In the genomic region with DNA sequence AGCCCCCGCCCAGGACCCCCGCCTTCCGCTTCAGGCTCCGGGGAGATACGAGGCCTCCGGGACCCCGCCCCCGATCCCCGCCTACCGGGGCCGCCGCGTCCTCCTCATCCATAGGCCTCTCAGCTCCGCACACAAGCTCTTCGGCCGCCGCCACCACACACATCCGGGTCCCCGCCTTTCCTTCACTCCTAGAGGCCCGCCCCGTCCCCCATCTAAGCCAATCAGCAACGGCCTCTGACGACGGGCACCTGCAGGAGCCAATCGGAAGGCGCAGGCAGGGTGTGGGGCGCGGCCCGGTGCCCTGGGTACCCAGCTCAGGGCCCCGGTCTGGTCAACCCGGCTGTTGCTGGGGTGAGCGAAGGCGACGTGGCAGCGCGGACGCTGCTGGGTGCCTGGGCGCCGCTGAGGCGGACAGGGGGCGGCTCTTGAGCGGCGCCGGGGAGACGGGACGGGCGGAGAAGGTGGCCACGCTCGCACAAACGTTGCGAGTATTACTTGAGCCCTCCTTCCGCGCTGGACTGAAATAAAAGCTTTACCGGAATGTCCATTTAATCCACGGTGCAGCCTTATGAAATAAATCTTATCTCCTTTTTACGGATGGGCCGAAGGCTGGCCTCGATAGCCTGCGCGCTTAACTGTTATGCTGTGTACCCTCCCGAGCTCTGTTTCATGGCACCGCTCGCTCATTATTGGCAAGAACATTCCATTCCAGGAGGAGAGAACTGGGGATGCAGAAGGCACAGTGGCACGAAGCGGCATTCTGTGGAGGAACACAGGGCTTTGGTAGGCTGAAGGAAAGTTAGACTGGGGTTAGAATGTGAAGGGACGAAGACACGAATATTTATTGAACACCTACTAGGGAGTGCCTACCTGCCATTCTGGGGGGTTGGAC, we compare ENCODE assay signal across 1 cellular context.
TF ChIP-seq lines count a peak whose summit lies in the region.

A gene with protein sequence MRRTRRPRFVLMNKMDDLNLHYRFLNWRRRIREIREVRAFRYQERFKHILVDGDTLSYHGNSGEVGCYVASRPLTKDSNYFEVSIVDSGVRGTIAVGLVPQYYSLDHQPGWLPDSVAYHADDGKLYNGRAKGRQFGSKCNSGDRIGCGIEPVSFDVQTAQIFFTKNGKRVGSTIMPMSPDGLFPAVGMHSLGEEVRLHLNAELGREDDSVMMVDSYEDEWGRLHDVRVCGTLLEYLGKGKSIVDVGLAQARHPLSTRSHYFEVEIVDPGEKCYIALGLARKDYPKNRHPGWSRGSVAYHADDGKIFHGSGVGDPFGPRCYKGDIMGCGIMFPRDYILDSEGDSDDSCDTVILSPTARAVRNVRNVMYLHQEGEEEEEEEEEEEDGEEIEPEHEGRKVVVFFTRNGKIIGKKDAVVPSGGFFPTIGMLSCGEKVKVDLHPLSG (minus strand): TSS at position 165 of the 892 bp plus-strand sequence. CDS start 57 bp downstream, at position 108.

TF ChIP-seq in HepG2, 621 proteins besides CTCF, POLR2A, EP300 and RAD21 (continued from another document and continues in another):
- TF ChIP-seq, protein P1, sequence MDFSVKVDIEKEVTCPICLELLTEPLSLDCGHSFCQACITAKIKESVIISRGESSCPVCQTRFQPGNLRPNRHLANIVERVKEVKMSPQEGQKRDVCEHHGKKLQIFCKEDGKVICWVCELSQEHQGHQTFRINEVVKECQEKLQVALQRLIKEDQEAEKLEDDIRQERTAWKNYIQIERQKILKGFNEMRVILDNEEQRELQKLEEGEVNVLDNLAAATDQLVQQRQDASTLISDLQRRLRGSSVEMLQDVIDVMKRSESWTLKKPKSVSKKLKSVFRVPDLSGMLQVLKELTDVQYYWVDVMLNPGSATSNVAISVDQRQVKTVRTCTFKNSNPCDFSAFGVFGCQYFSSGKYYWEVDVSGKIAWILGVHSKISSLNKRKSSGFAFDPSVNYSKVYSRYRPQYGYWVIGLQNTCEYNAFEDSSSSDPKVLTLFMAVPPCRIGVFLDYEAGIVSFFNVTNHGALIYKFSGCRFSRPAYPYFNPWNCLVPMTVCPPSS (IDR thresholded peaks at IDR 0.05): no peak
- TF ChIP-seq PHF5A (CRISPR knock-in tag; IDR thresholded peaks at IDR 0.05; ENCODE audit: low read depth, unreplicated experiment): peak; percentile 51
- TF ChIP-seq, protein P2, sequence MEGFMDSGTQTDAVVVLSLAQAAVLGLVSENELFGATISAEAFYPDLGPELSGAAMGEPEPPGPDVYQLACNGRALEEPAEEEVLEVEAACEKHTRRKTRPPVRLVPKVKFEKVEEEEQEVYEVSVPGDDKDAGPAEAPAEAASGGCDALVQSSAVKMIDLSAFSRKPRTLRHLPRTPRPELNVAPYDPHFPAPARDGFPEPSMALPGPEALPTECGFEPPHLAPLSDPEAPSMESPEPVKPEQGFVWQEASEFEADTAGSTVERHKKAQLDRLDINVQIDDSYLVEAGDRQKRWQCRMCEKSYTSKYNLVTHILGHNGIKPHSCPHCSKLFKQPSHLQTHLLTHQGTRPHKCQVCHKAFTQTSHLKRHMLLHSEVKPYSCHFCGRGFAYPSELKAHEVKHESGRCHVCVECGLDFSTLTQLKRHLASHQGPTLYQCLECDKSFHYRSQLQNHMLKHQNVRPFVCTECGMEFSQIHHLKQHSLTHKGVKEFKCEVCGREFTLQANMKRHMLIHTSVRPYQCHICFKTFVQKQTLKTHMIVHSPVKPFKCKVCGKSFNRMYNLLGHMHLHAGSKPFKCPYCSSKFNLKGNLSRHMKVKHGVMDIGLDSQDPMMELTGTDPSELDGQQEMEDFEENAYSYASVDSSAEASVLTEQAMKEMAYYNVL (CRISPR knock-in tag; IDR thresholded peaks at IDR 0.05; ENCODE audit: borderline replicate concordance): no peak
- TF ChIP-seq ZFAT (CRISPR knock-in tag; conservative IDR thresholded peaks at IDR 0.05): no peak
- TF ChIP-seq, protein P3, sequence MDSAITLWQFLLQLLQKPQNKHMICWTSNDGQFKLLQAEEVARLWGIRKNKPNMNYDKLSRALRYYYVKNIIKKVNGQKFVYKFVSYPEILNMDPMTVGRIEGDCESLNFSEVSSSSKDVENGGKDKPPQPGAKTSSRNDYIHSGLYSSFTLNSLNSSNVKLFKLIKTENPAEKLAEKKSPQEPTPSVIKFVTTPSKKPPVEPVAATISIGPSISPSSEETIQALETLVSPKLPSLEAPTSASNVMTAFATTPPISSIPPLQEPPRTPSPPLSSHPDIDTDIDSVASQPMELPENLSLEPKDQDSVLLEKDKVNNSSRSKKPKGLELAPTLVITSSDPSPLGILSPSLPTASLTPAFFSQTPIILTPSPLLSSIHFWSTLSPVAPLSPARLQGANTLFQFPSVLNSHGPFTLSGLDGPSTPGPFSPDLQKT (CRISPR knock-in tag; IDR thresholded peaks at IDR 0.05; ENCODE audit: borderline replicate concordance): no peak
- no peak for TF ChIP-seq NAIF1 (CRISPR knock-in tag; IDR thresholded peaks at IDR 0.05; ENCODE audit: borderline replicate concordance)
- TF ChIP-seq, protein P4, sequence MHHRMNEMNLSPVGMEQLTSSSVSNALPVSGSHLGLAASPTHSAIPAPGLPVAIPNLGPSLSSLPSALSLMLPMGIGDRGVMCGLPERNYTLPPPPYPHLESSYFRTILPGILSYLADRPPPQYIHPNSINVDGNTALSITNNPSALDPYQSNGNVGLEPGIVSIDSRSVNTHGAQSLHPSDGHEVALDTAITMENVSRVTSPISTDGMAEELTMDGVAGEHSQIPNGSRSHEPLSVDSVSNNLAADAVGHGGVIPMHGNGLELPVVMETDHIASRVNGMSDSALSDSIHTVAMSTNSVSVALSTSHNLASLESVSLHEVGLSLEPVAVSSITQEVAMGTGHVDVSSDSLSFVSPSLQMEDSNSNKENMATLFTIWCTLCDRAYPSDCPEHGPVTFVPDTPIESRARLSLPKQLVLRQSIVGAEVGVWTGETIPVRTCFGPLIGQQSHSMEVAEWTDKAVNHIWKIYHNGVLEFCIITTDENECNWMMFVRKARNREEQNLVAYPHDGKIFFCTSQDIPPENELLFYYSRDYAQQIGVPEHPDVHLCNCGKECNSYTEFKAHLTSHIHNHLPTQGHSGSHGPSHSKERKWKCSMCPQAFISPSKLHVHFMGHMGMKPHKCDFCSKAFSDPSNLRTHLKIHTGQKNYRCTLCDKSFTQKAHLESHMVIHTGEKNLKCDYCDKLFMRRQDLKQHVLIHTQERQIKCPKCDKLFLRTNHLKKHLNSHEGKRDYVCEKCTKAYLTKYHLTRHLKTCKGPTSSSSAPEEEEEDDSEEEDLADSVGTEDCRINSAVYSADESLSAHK (CRISPR knock-in tag; IDR thresholded peaks at IDR 0.05; ENCODE audit: borderline replicate concordance): no peak
- TF ChIP-seq KDM2A (CRISPR knock-in tag; IDR thresholded peaks at IDR 0.05; ENCODE audit: borderline replicate concordance, low read depth): peak; percentile 86
- peak; percentile 52 for TF ChIP-seq SKI (IDR thresholded peaks at IDR 0.05; ENCODE audit: partially characterized antibody)
- TF ChIP-seq JUND (CRISPR knock-in tag; IDR thresholded peaks at IDR 0.05): no peak
- no peak; the same call in 1 of the 2 replicates for TF ChIP-seq ZNF598 (CRISPR knock-in tag; IDR thresholded peaks at IDR 0.05; ENCODE audit: borderline replicate concordance)
- no peak for TF ChIP-seq RARG (CRISPR knock-in tag; IDR thresholded peaks at IDR 0.05; ENCODE audit: low read depth)
- no peak for TF ChIP-seq ZNF530 (CRISPR knock-in tag; IDR thresholded peaks at IDR 0.05; ENCODE audit: low read depth)
- TF ChIP-seq RBAK (CRISPR knock-in tag; IDR thresholded peaks at IDR 0.05): no peak
- TF ChIP-seq SRF (IDR thresholded peaks at IDR 0.05; ENCODE audit: low read depth, low read length): no peak
- no peak for TF ChIP-seq NFKB2 (CRISPR knock-in tag; IDR thresholded peaks at IDR 0.05; ENCODE audit: borderline replicate concordance)
- TF ChIP-seq POLR2AphosphoS5 (IDR thresholded peaks at IDR 0.05; ENCODE audit: low read depth, low read length): peak; percentile 86
- TF ChIP-seq HMG20A (CRISPR knock-in tag; IDR thresholded peaks at IDR 0.05; ENCODE audit: borderline replicate concordance): peak; percentile 9; the same call in 1 of the 2 replicates
- TF ChIP-seq, protein P5, sequence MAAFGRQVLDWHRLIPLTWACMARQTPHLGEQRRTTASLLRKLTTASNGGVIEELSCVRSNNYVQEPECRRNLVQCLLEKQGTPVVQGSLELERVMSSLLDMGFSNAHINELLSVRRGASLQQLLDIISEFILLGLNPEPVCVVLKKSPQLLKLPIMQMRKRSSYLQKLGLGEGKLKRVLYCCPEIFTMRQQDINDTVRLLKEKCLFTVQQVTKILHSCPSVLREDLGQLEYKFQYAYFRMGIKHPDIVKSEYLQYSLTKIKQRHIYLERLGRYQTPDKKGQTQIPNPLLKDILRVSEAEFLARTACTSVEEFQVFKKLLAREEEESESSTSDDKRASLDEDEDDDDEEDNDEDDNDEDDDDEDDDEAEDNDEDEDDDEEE (CRISPR knock-in tag; IDR thresholded peaks at IDR 0.05): no peak; the same call in 1 of the 2 replicates
- no peak for TF ChIP-seq KAT2B (IDR thresholded peaks at IDR 0.05; ENCODE audit: borderline replicate concordance, low read depth, low read length)
- no peak for TF ChIP-seq PRPF4 (IDR thresholded peaks at IDR 0.05; ENCODE audit: low read depth, low read length, poor library complexity, severe bottlenecking)
- TF ChIP-seq RNF2 (conservative IDR thresholded peaks at IDR 0.05; ENCODE audit: low read depth): no peak
- no peak; the same call in 1 of the 2 replicates for TF ChIP-seq TP53 (CRISPR knock-in tag; conservative IDR thresholded peaks at IDR 0.05)
- no peak for TF ChIP-seq NFRKB (IDR thresholded peaks at IDR 0.05)
- TF ChIP-seq, protein P6, sequence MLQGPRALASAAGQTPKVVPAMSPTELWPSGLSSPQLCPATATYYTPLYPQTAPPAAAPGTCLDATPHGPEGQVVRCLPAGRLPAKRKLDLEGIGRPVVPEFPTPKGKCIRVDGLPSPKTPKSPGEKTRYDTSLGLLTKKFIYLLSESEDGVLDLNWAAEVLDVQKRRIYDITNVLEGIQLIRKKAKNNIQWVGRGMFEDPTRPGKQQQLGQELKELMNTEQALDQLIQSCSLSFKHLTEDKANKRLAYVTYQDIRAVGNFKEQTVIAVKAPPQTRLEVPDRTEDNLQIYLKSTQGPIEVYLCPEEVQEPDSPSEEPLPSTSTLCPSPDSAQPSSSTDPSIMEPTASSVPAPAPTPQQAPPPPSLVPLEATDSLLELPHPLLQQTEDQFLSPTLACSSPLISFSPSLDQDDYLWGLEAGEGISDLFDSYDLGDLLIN (CRISPR knock-in tag; IDR thresholded peaks at IDR 0.05; ENCODE audit: borderline replicate concordance): peak; percentile 63; the same call in 1 of the 2 replicates
- TF ChIP-seq ZNF296 (CRISPR knock-in tag; conservative IDR thresholded peaks at IDR 0.05): no peak
- TF ChIP-seq ZBTB20 (CRISPR knock-in tag; IDR thresholded peaks at IDR 0.05; ENCODE audit: borderline replicate concordance, low read depth): peak; percentile 46; the same call in 1 of the 2 replicates
- TF ChIP-seq ZNF337 (CRISPR knock-in tag; IDR thresholded peaks at IDR 0.05; ENCODE audit: borderline replicate concordance, low read depth): no peak
- TF ChIP-seq, protein P7, sequence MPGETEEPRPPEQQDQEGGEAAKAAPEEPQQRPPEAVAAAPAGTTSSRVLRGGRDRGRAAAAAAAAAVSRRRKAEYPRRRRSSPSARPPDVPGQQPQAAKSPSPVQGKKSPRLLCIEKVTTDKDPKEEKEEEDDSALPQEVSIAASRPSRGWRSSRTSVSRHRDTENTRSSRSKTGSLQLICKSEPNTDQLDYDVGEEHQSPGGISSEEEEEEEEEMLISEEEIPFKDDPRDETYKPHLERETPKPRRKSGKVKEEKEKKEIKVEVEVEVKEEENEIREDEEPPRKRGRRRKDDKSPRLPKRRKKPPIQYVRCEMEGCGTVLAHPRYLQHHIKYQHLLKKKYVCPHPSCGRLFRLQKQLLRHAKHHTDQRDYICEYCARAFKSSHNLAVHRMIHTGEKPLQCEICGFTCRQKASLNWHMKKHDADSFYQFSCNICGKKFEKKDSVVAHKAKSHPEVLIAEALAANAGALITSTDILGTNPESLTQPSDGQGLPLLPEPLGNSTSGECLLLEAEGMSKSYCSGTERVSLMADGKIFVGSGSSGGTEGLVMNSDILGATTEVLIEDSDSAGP (CRISPR knock-in tag; IDR thresholded peaks at IDR 0.05; ENCODE audit: borderline replicate concordance): peak; percentile 82; the same call in 1 of the 2 replicates
- no peak for TF ChIP-seq ZNF484 (CRISPR knock-in tag; IDR thresholded peaks at IDR 0.05; ENCODE audit: borderline replicate concordance, low read depth)
- peak; percentile 41 for TF ChIP-seq MED8 (CRISPR knock-in tag; IDR thresholded peaks at IDR 0.05; ENCODE audit: insufficient replicate concordance)
- TF ChIP-seq IRF2 (CRISPR knock-in tag; IDR thresholded peaks at IDR 0.05): no peak
- TF ChIP-seq, protein P8, sequence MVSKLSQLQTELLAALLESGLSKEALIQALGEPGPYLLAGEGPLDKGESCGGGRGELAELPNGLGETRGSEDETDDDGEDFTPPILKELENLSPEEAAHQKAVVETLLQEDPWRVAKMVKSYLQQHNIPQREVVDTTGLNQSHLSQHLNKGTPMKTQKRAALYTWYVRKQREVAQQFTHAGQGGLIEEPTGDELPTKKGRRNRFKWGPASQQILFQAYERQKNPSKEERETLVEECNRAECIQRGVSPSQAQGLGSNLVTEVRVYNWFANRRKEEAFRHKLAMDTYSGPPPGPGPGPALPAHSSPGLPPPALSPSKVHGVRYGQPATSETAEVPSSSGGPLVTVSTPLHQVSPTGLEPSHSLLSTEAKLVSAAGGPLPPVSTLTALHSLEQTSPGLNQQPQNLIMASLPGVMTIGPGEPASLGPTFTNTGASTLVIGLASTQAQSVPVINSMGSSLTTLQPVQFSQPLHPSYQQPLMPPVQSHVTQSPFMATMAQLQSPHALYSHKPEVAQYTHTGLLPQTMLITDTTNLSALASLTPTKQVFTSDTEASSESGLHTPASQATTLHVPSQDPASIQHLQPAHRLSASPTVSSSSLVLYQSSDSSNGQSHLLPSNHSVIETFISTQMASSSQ (IDR thresholded peaks at IDR 0.05; ENCODE audit: low read depth): no peak
- TF ChIP-seq, protein P8 (CRISPR knock-in tag; IDR thresholded peaks at IDR 0.05; ENCODE audit: borderline replicate concordance): no peak
- TF ChIP-seq EEA1 (CRISPR knock-in tag; IDR thresholded peaks at IDR 0.05; ENCODE audit: borderline replicate concordance): no peak
- no peak for TF ChIP-seq ZSCAN20 (CRISPR knock-in tag; IDR thresholded peaks at IDR 0.05; ENCODE audit: borderline replicate concordance)
- peak; percentile 56 for TF ChIP-seq YY1 (IDR thresholded peaks at IDR 0.05; ENCODE audit: insufficient read depth, insufficient replicate concordance, low read depth, low read length)
- no peak for TF ChIP-seq JUN (CRISPR knock-in tag; IDR thresholded peaks at IDR 0.05)
- TF ChIP-seq SP2 (CRISPR knock-in tag; IDR thresholded peaks at IDR 0.05): peak; percentile 99
- peak; percentile 45; the same call in 1 of the 2 replicates for TF ChIP-seq FOSL2 (CRISPR knock-in tag; IDR thresholded peaks at IDR 0.05)
- no peak for TF ChIP-seq PHB2 (IDR thresholded peaks at IDR 0.05; ENCODE audit: partially characterized antibody)
